13 cellular contexts compared by ENCODE assay signal in the genomic region with DNA sequence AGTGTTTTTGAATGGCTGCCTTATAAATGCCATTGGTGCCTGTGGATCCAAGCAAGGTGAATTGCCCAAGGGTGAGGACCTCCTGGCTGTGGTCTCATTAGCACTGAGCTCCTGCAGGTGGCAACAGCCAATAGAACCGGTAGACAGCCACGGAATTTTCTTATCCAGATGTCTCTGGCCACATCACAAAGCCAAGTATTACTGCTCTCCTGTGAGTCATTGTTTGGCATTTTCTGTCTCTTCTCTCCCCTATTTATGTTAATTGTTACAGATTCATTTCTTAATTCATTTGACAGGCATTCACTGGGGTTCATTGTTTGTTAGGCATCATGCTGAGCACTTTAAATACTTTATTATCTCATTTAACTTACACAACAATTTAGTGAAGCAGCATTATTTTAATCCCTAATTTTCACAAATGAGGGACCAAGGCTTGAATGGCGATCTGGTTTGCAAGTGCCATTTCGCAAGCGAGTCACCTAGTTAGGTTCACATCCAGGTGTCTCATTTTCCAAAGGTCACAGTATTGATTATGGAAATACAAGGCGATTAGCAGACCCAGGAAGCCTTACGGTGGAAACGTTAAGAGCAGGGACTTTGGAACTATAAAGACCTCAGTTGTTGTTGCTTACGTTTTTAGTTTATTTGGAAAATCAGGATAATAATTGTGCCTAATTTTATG. TPM values are rescaled to one million over a fixed set of nuclear protein-coding genes. Genes with fewer than 3 reads are reported as not detected.
DNase-seq lines count a peak whose midpoint lies in the region; ATAC-seq, FAIRE-seq and TF ChIP-seq lines count a peak whose summit lies in the region.
"Had no signal": no experiment of that assay in that cellular context is flagged by ENCODE, and none has a peak within 500 bp of the region (broad histone marks: within the 10 kb centered on the region; RNA-seq: fewer than 3 reads in every experiment).

No MANE protein-coding gene starts in this region.

- no peak for TF ChIP-seq CTCF in fibroblast of the aortic adventitia (IDR thresholded peaks at IDR 0.05; ENCODE audit: insufficient read depth, low read length)

- ATAC-seq in HG02884 (IDR thresholded peaks at IDR 0.05; ENCODE audit: unreplicated experiment), result no peak
- ATAC-seq: A549; gastrocnemius medialis; stimulated activated naive B cell treated with anti-CD40 and anti-IgM and Interleukin-4, amounts not matched to agents 10 μg/mL and 1 μg/mL and 100 μg/mL, for 72 hours had no signal

- H3K4me3 ChIP-seq in fibroblast of the aortic adventitia (ENCODE audit: low read depth, low read length) (no peak overlapping the region), small intestine (ENCODE audit: low read depth in 1 of 2, low read length in 2 of 2) (no peak overlapping the region)
- H3K4me3 ChIP-seq: A549, gastrocnemius medialis had no signal

- H3K27ac ChIP-seq in small intestine (ENCODE audit: low read depth in 1 of 2, low read length in 1 of 2), result no peak overlapping the region
- H3K27ac ChIP-seq: A549, gastrocnemius medialis had no signal

- H3K36me3 ChIP-seq in small intestine (ENCODE audit: control insufficient read depth in 2 of 2, insufficient read depth in 2 of 2, low read length in 2 of 2), result no peaks in the 10 kb centered on the region
- H3K36me3 ChIP-seq: gastrocnemius medialis had no signal

- H3K27me3 ChIP-seq in small intestine (ENCODE audit: control insufficient read depth in 2 of 2, insufficient read depth in 2 of 2, low read length in 2 of 2), result no peaks in the 10 kb centered on the region
- H3K27me3 ChIP-seq: gastrocnemius medialis had no signal

- no peaks in the 10 kb centered on the region for H3K9me3 ChIP-seq in small intestine (ENCODE audit: control insufficient read depth, low read depth)
- H3K9me3 ChIP-seq: A549, gastrocnemius medialis had no signal

- WGBS in small intestine, 3 donors, result 26 to 55% (median 36%) methylated on average over 9 of the region's 9 CpGs

- H3K4me1 ChIP-seq in small intestine (ENCODE audit: control insufficient read depth in 2 of 2, insufficient read depth in 1 of 2, low read depth in 1 of 2, low read length in 1 of 2), result no peaks in the 10 kb centered on the region
- H3K4me1 ChIP-seq: gastrocnemius medialis had no signal

- DNase-seq in NCI-H446 treated with DMSO at 0.1 percent for 48 hours (lab: John Stamatoyannopoulos, UW), result peak; percentile 16
- DNase-seq in NCI-H446 (lab: John Stamatoyannopoulos, UW), result no peak
- DNase-seq in RPMI7951 (ENCODE audit: low read depth), result peak; percentile 98
- DNase-seq in fibroblast of the aortic adventitia (ENCODE audit: low read depth), result peak; percentile 77
- DNase-seq in small intestine, result peak; percentile 9
- no peak for DNase-seq in C1 segment of cervical spinal cord (lab: John Stamatoyannopoulos, UW)
- DNase-seq in GM19239 (ENCODE audit: insufficient read length, low spot score), result no peak
- DNase-seq: gastrocnemius medialis; NCI-H524 treated with DMSO at 0.1 percent for 48 hours; stimulated activated CD4-positive, alpha-beta T cell treated with anti-CD3 and anti-CD28 coated beads, Interleukin-12 subunit alpha, Interleukin-12 subunit beta, amount 100 ng/mL, for 4 hours; stimulated activated naive B cell treated with anti-CD40 and anti-IgM and Interleukin-4, amounts not matched to agents 10 μg/mL and 1 μg/mL and 100 μg/mL, for 72 hours had no signal

- FAIRE-seq in small intestine (lab: Jason Lieb, UNC) (no peak), GM19239 (lab: Jason Lieb, UNC) (no peak)
- FAIRE-seq: A549 had no signal

RNA-seq across cellular contexts. Expression of a gene that starts 58.2 kb away (rescaled TPM):
- total RNA-seq in RPMI7951 (2014; rRNA removed; shearing (Covaris generic)), result 191 and 198 TPM in 2 replicates
- 89.6 and 157 TPM in 2 replicates for total RNA-seq in fibroblast of the aortic adventitia (ENCODE audit: low replicate concordance)
- polyA plus RNA-seq in small intestine, result 10 to 100 TPM in 2 of 3 donors, 1 to 10 TPM in 1; 2.2 to 32.0 (median 11.6) TPM

Comparison
In these comparisons a context has a peak if more than half of its experiments do, and no peak if none do; other contexts are left out.
1. DNase-seq: peak in NCI-H446 treated with DMSO at 0.1 percent for 48 hours (single experiment), RPMI7951 (single experiment), fibroblast of the aortic adventitia (single experiment) and small intestine (single experiment); none in NCI-H446 (0 of 2), C1 segment of cervical spinal cord (0 of 14) and GM19239 (single experiment).